Comparison of ENCODE assay signal across 25 cellular contexts in the genomic region with DNA sequence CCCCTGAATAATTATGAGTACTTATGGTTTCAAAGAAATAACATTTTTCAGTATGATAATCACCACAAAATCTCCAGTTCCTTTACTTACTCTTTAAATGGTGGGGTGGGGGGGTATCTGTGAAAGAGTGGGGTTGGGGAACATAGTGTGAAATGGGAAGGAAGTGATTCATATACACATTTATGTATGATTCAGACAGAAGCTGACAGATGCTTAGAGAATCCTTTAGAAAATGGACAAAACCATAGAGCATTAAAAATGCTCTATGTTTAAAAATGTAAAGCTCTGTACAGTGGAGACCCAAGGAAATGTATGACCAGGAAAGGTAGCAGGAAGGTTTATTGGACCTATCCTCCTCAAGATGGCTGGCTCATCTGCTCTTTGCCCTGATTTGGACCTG.
DNase-seq lines count a peak whose midpoint lies in the region; ATAC-seq and TF ChIP-seq lines count a peak whose summit lies in the region.
"Had no signal": no experiment of that assay in that cellular context is flagged by ENCODE, and none has a peak within 500 bp of the region (broad histone marks: within the 10 kb centered on the region; RNA-seq: fewer than 3 reads in every experiment).

No MANE protein-coding gene starts in this region.

- peaks cover 0 to 2% of the 10 kb centered on the region in 2 donors for H3K9me3 ChIP-seq in breast epithelium
- H3K9me3 ChIP-seq: adrenal gland, BLaER1, upper lobe of right lung had no signal

- H3K36me3 ChIP-seq in breast epithelium: no peaks in the 10 kb centered on the region
- H3K36me3 ChIP-seq: adrenal gland, BLaER1, esophagus muscularis mucosa, left lung, stomach, upper lobe of right lung had no signal

- POLR2A ChIA-PET in MCF 10A (lab: Yijun Ruan, JAX): no interaction called here

- no peak for TF ChIP-seq CTCF in MCF 10A (IDR thresholded peaks at IDR 0.05; ENCODE audit: unreplicated experiment)
- TF ChIP-seq CTCF in breast epithelium (IDR thresholded peaks at IDR 0.05): no peak

- H3K4me3 Mint-ChIP-seq in MCF 10A (ENCODE audit: unreplicated experiment): no peak overlapping the region
- no peak overlapping the region for H3K4me3 Mint-ChIP-seq in activated T-cell treated with anti-CD3 and anti-CD28 coated beads, Interleukin-2, amount 50 U/mL, for 4 hours
- H3K4me3 Mint-ChIP-seq: activated CD4-positive, alpha-beta memory T cell treated with anti-CD3 and anti-CD28 coated beads for 36 hours had no signal

- TF ChIP-seq POLR2A in breast epithelium (IDR thresholded peaks at IDR 0.05): no peak

- no peak overlapping the region for H3K27ac ChIP-seq in breast epithelium
- H3K27ac ChIP-seq: 22Rv1, adrenal gland, BLaER1, esophagus muscularis mucosa, HL-60, left lung, PC-9, SK-N-MC, stomach, upper lobe of right lung had no signal

- no peaks in the 10 kb centered on the region for H3K27me3 ChIP-seq in breast epithelium
- H3K27me3 ChIP-seq: adrenal gland, BLaER1, esophagus muscularis mucosa, left lung, stomach, upper lobe of right lung had no signal

- TSS peak; percentile 81 for BruUV-seq in MCF 10A (replicated peaks; lab: Mats Ljungman, UMichigan)

- H3K36me3 Mint-ChIP-seq in MCF 10A (ENCODE audit: insufficient read depth, unreplicated experiment): no peaks in the 10 kb centered on the region
- H3K36me3 Mint-ChIP-seq in activated T-cell treated with anti-CD3 and anti-CD28 coated beads, Interleukin-2, amount 50 U/mL, for 4 hours (ENCODE audit: insufficient read depth): no peaks in the 10 kb centered on the region
- H3K36me3 Mint-ChIP-seq: activated CD4-positive, alpha-beta memory T cell treated with anti-CD3 and anti-CD28 coated beads for 36 hours had no signal

- DNase-seq in MCF 10A (ENCODE audit: unreplicated experiment): peak; percentile 58
- no peak for DNase-seq in breast epithelium (ENCODE audit: low spot score in 2 of 2)
- DNase-seq in amniotic epithelial cell (ENCODE audit: low read depth): peak; percentile 54
- DNase-seq in hepatic stellate cell (ENCODE audit: low spot score): peak; percentile 2
- DNase-seq in activated T-cell treated with anti-CD3 and anti-CD28 coated beads, Interleukin-2, amount 50 U/mL, for 4 hours: no peak
- DNase-seq in T-helper 9 cell: no peak
- DNase-seq: activated CD4-positive, alpha-beta memory T cell treated with anti-CD3 and anti-CD28 coated beads for 36 hours; activated CD4-positive, CD25-positive, alpha-beta regulatory T cell; activated gamma-delta T cell treated with Interleukin-2 at 50 U/mL for 16 hours; adrenal gland; effector memory CD4-positive, alpha-beta T cell; left lung; mucosa of descending colon; NCI-H187; PC-9; stimulated activated CD4-positive, alpha-beta T cell treated with anti-CD3 and anti-CD28 coated beads, Interleukin-12 subunit alpha, Interleukin-12 subunit beta, amount 100 ng/mL, for 4 hours; stomach; upper lobe of right lung had no signal

- H3K27ac Mint-ChIP-seq in MCF 10A (ENCODE audit: low read depth, unreplicated experiment): peak overlapping the region; percentile 63
- H3K27ac Mint-ChIP-seq: activated CD4-positive, alpha-beta memory T cell treated with anti-CD3 and anti-CD28 coated beads for 36 hours had no signal

- intact Hi-C loops in MCF 10A (cut with micrococcal nuclease) (loop anchor here (2.0 to 5.0 kb wide), 2 partner anchors 44 to 254 kb away; no protein-coding TSS in a partner anchor), breast epithelium (cut with DNase I; ENCODE audit: low total_unique reads) (loop anchor here (10.0 kb wide), 2 partner anchors 232 to 768 kb away; no protein-coding TSS in a partner anchor)

- H3K9me3 Mint-ChIP-seq in MCF 10A (ENCODE audit: unreplicated experiment): peaks cover 11% of the 10 kb centered on the region
- H3K9me3 Mint-ChIP-seq in activated T-cell treated with anti-CD3 and anti-CD28 coated beads, Interleukin-2, amount 50 U/mL, for 4 hours: peaks cover 7% of the 10 kb centered on the region

- H3K27me3 Mint-ChIP-seq in MCF 10A (ENCODE audit: insufficient read depth, unreplicated experiment): no peaks in the 10 kb centered on the region
- no peaks in the 10 kb centered on the region for H3K27me3 Mint-ChIP-seq in activated T-cell treated with anti-CD3 and anti-CD28 coated beads, Interleukin-2, amount 50 U/mL, for 4 hours (ENCODE audit: low read depth)
- H3K27me3 Mint-ChIP-seq: activated CD4-positive, alpha-beta memory T cell treated with anti-CD3 and anti-CD28 coated beads for 36 hours had no signal

- CTCF ChIA-PET in MCF 10A (lab: Yijun Ruan, JAX): interaction anchor here (0.8 to 1.4 kb wide), 3 partner anchors 26 to 741 kb away, joined by 4 to 5 read pairs (median 4); no protein-coding TSS in a partner anchor

- no peak for ATAC-seq in HG03520 (IDR thresholded peaks at IDR 0.05; ENCODE audit: unreplicated experiment)
- no peak for ATAC-seq in HG02938 (IDR thresholded peaks at IDR 0.05; ENCODE audit: unreplicated experiment)
- ATAC-seq in activated T-cell treated with anti-CD3 and anti-CD28 coated beads, Interleukin-2, amount 50 U/mL, for 4 hours: no peak
- ATAC-seq: left lung, mucosa of descending colon, upper lobe of right lung had no signal

- peaks cover 17% of the 10 kb centered on the region for H3K4me1 Mint-ChIP-seq in MCF 10A (ENCODE audit: insufficient read depth, unreplicated experiment)
- H3K4me1 Mint-ChIP-seq in activated T-cell treated with anti-CD3 and anti-CD28 coated beads, Interleukin-2, amount 50 U/mL, for 4 hours (ENCODE audit: low read depth): no peaks in the 10 kb centered on the region

- H3K4me3 ChIP-seq in breast epithelium: no peak overlapping the region
- H3K4me3 ChIP-seq: adrenal gland, BLaER1, esophagus muscularis mucosa, left lung, mucosa of descending colon, PC-9, SK-N-MC, stomach, upper lobe of right lung had no signal

- no peaks in the 10 kb centered on the region for H3K4me1 ChIP-seq in breast epithelium
- H3K4me1 ChIP-seq: adrenal gland, BLaER1, esophagus muscularis mucosa, left lung, stomach, upper lobe of right lung had no signal

Comparison
In these comparisons a context has a peak if more than half of its experiments do, and no peak if none do; other contexts are left out.
1. DNase-seq: peak in MCF 10A (single experiment), amniotic epithelial cell (single experiment) and hepatic stellate cell (single experiment); none in breast epithelium (0 of 2), activated T-cell treated with anti-CD3 and anti-CD28 coated beads, Interleukin-2, amount 50 U/mL, for 4 hours (single experiment) and T-helper 9 cell (single experiment).